16 cellular contexts compared by ENCODE assay signal in genomic region chr18:49183921-49184320, GRCh38.
A peak's percentile ranks its signal among the peaks of the same experiment; 100 is the strongest.
DNase-seq lines count a peak whose midpoint lies in the region; ATAC-seq and TF ChIP-seq lines count a peak whose summit lies in the region.
"Had no signal": no experiment of that assay in that cellular context is flagged by ENCODE, and none has a peak within 500 bp of the region (broad histone marks: within the 10 kb centered on the region; RNA-seq: fewer than 3 reads in every experiment).

No MANE protein-coding gene starts in this region.

- dilution Hi-C loops in IMR-90 (cut with HindIII; ENCODE audit: low sequenced_read_pairs, unreplicated experiment): no loop called here

- peak overlapping the region; percentile 5; the same call in 1 of the 2 replicates for H3K18ac ChIP-seq in IMR-90 (ENCODE audit: low read depth, low read length)

- no peak overlapping the region for H3K9ac ChIP-seq in BLaER1 treated with 17β-estradiol and CSF1 and Interleukin-3, amounts not matched to agents 10 nM and 100 nM
- H3K9ac ChIP-seq in IMR-90 (ENCODE audit: low read depth, low read length): no peak overlapping the region
- peak overlapping the region; percentile 1 for H3K9ac ChIP-seq in smooth muscle cell (ENCODE audit: low read depth)

- H3K14ac ChIP-seq in IMR-90 (replicated peaks; ENCODE audit: low read depth, low read length): peak overlapping the region; percentile 37

- H3K9me3 ChIP-seq in BLaER1 treated with 17β-estradiol and CSF1 and Interleukin-3, amounts not matched to agents 10 nM and 100 nM (replicated peaks in 1 of 11): peaks cover 0 to 8% (median 0%) of the 10 kb centered on the region in 11 experiments; a peak in 2 of 22 replicates
- H3K9me3 ChIP-seq in IMR-90 (ENCODE audit: control insufficient read depth, insufficient read depth, low read length) (no peaks in the 10 kb centered on the region), smooth muscle cell (replicated peaks; ENCODE audit: low read depth) (no peaks in the 10 kb centered on the region), Caco-2 (no peaks in the 10 kb centered on the region)

- H3K9me3 Mint-ChIP-seq in Caco-2 (ENCODE audit: unreplicated experiment): no peaks in the 10 kb centered on the region
- H3K9me3 Mint-ChIP-seq: CD4-positive, alpha-beta memory T cell had no signal

- peak overlapping the region in 8 of 11 experiments; percentile 34 to 78 (median 56); a peak in 16 of 22 replicates for H3K4me2 ChIP-seq in BLaER1 treated with 17β-estradiol and CSF1 and Interleukin-3, amounts not matched to agents 10 nM and 100 nM
- H3K4me2 ChIP-seq in IMR-90 (ENCODE audit: low read depth, low read length): no peak overlapping the region
- H3K4me2 ChIP-seq in smooth muscle cell: peak overlapping the region; percentile 49

- no peak overlapping the region for H3K4ac ChIP-seq in IMR-90 (ENCODE audit: low read depth, low read length)

- no peak for TF ChIP-seq RAD21 in IMR-90 (IDR thresholded peaks at IDR 0.05; ENCODE audit: low read length)

- H3K27me3 ChIP-seq in BLaER1 treated with 17β-estradiol and CSF1 and Interleukin-3, amounts not matched to agents 10 nM and 100 nM: peaks cover 0 to 57% (median 0%) of the 10 kb centered on the region in 11 experiments; a peak in 5 of 22 replicates
- no peaks in the 10 kb centered on the region for H3K27me3 ChIP-seq in IMR-90 (ENCODE audit: control insufficient read depth, insufficient read depth, low read length)
- no peaks in the 10 kb centered on the region for H3K27me3 ChIP-seq in smooth muscle cell (ENCODE audit: low read depth)
- no peaks in the 10 kb centered on the region for H3K27me3 ChIP-seq in Caco-2 (replicated peaks; ENCODE audit: control insufficient read depth, insufficient read depth, low read length)

- ATAC-seq in IMR-90 (ENCODE audit: low read depth): peak; percentile 85
- ATAC-seq: PC-3 had no signal

- H2BK20ac ChIP-seq in IMR-90 (ENCODE audit: low read depth, low read length): no peak overlapping the region

- H3F3A ChIP-seq in smooth muscle cell (ENCODE audit: low read depth): peaks cover 2% of the 10 kb centered on the region

- H2BK15ac ChIP-seq in IMR-90 (ENCODE audit: low read depth, low read length): 0 out of 3 replicates have a peak overlapping the region, but pooled peaks have one; percentile 14

- peak overlapping the region; percentile 49; the same call in 1 of the 2 replicates for H4K91ac ChIP-seq in IMR-90 (ENCODE audit: insufficient read depth, low read depth, low read length)

- no TSS peak for BruUV-seq in IMR-90 (replicated peaks; lab: Mats Ljungman, UMichigan)
- BruUV-seq in Caco-2 (replicated peaks; lab: Mats Ljungman, UMichigan): no TSS peak

- TF ChIP-seq CTCF in IMR-90 (conservative IDR thresholded peaks at IDR 0.05; ENCODE audit: low read depth, low read length) (no peak), smooth muscle cell (IDR thresholded peaks at IDR 0.05; ENCODE audit: borderline replicate concordance, insufficient read depth, poor library complexity, severe bottlenecking) (no peak), Caco-2 (IDR thresholded peaks at IDR 0.05; ENCODE audit: insufficient read depth in 1 of 2, low read depth in 1 of 2, low read length in 1 of 2, severe bottlenecking in 1 of 2, unreplicated experiment in 1 of 2) (no peak)

- no peak overlapping the region for H3K27ac ChIP-seq in BLaER1 treated with 17β-estradiol and CSF1 and Interleukin-3, amounts not matched to agents 10 nM and 100 nM
- H3K27ac ChIP-seq in IMR-90 (ENCODE audit: insufficient read depth, low read length) (no peak overlapping the region), smooth muscle cell (ENCODE audit: low read depth) (peak overlapping the region; percentile 79)
- H3K27ac ChIP-seq: RWPE1 had no signal

- peaks cover 7% of the 10 kb centered on the region for H3K9me1 ChIP-seq in IMR-90 (ENCODE audit: insufficient read depth, low read length)

- no peaks in the 10 kb centered on the region for H3K4me1 Mint-ChIP-seq in Caco-2 (ENCODE audit: low read depth, unreplicated experiment)

- CTCF ChIA-PET in IMR-90 (lab: Yijun Ruan, JAX): no interaction called here
- CTCF ChIA-PET in Caco-2 (lab: Charles Lee): no interaction called here

- no peak overlapping the region for H3K56ac ChIP-seq in IMR-90 (ENCODE audit: extremely low read depth, insufficient read depth, low read length)

- no peak for TF ChIP-seq POLR2A in IMR-90 (IDR thresholded peaks at IDR 0.05; ENCODE audit: low read depth, low read length)

- H2AFZ ChIP-seq in IMR-90 (replicated peaks; ENCODE audit: low read length, poor library complexity): peak overlapping the region; percentile 59
- H2AFZ ChIP-seq in smooth muscle cell (ENCODE audit: low read depth): no peak overlapping the region

- peaks cover 0 to 90% (median 0%) of the 10 kb centered on the region in 11 experiments; a peak in 5 of 22 replicates for H4K20me1 ChIP-seq in BLaER1 treated with 17β-estradiol and CSF1 and Interleukin-3, amounts not matched to agents 10 nM and 100 nM
- H4K20me1 ChIP-seq in IMR-90 (ENCODE audit: insufficient read depth, low read length) (no peaks in the 10 kb centered on the region; the same call in 1 of the 2 replicates), smooth muscle cell (ENCODE audit: low read depth) (no peaks in the 10 kb centered on the region)

- no CpG with 5 or more reads among the region's 2 CpGs for WGBS in IMR-90 (ENCODE audit: extremely low coverage in 2 of 2, insufficient read length in 1 of 2), 2 experiments
- WGBS in smooth muscle cell (ENCODE audit: low lambda C conversion rate): 52% methylated on average over 2 of the region's 2 CpGs

- peak overlapping the region; percentile 3; the same call in 1 of the 2 replicates for H2AK5ac ChIP-seq in IMR-90 (ENCODE audit: low read depth, low read length)

- H4K8ac ChIP-seq in IMR-90 (ENCODE audit: low read depth in 2 of 2, low read length in 2 of 2): no peak overlapping the region

- H3K4me3 Mint-ChIP-seq in Caco-2 (ENCODE audit: unreplicated experiment): no peak overlapping the region
- H3K4me3 Mint-ChIP-seq: B cell; CD4-positive, alpha-beta memory T cell had no signal

- peak overlapping the region; percentile 39; the same call in 1 of the 2 replicates for H3K23ac ChIP-seq in IMR-90 (ENCODE audit: low read depth, low read length)

- intact Hi-C loops in IMR-90 (cut with micrococcal nuclease): loop anchor here (5.0 to 10.0 kb wide), 2 partner anchors 53 to 231 kb away; no protein-coding TSS in a partner anchor
- intact Hi-C loops in Caco-2 (cut with micrococcal nuclease; ENCODE audit: unreplicated experiment): no loop called here

- H4K5ac ChIP-seq in IMR-90 (ENCODE audit: low read depth, low read length): no peak overlapping the region

- peaks cover 0 to 5% (median 0%) of the 10 kb centered on the region in 11 experiments; a peak in 1 of 22 replicates for H3K36me3 ChIP-seq in BLaER1 treated with 17β-estradiol and CSF1 and Interleukin-3, amounts not matched to agents 10 nM and 100 nM
- H3K36me3 ChIP-seq in IMR-90 (ENCODE audit: control insufficient read depth, insufficient read depth, low read length) (no peaks in the 10 kb centered on the region), smooth muscle cell (ENCODE audit: low read depth) (no peaks in the 10 kb centered on the region), Caco-2 (ENCODE audit: control insufficient read depth, insufficient read depth, low read length) (no peaks in the 10 kb centered on the region)

- peak; percentile 61 for DNase-seq in IMR-90
- peak; percentile 49 for DNase-seq in fibroblast of peridontal ligament (ENCODE audit: extremely low read depth)
- no peak for DNase-seq in smooth muscle cell (lab: John Stamatoyannopoulos, UW; ENCODE audit: unreplicated experiment)
- no peak for DNase-seq in stimulated activated CD4-positive, alpha-beta T cell treated with anti-CD3 and anti-CD28 coated beads, Interleukin-2, amount 100 ng/mL, for 24 hours
- DNase-seq in Caco-2: no peak
- no peak for DNase-seq in COLO668 (lab: John Stamatoyannopoulos, UW; ENCODE audit: unreplicated experiment)
- DNase-seq: CD4-positive, alpha-beta memory T cell; DMS79 treated with DMSO at 0.1 percent for 48 hours; GF-D8; NCI-H1436 treated with DMSO at 0.1 percent for 48 hours; NCI-H2029 treated with DMSO at 0.1 percent for 48 hours; NCI-H748 treated with DMSO at 0.1 percent for 48 hours; PC-3 had no signal

- no peaks in the 10 kb centered on the region for H3K36me3 Mint-ChIP-seq in Caco-2 (ENCODE audit: insufficient read depth, unreplicated experiment)

- H3K4me1 ChIP-seq in BLaER1 treated with 17β-estradiol and CSF1 and Interleukin-3, amounts not matched to agents 10 nM and 100 nM: peaks cover 0 to 57% (median 31%) of the 10 kb centered on the region in 10 experiments; a peak in 17 of 20 replicates
- H3K4me1 ChIP-seq in IMR-90 (ENCODE audit: control insufficient read depth, insufficient read depth, low read length) (peaks cover 4% of the 10 kb centered on the region), smooth muscle cell (ENCODE audit: low read depth) (peaks cover 11% of the 10 kb centered on the region), Caco-2 (no peaks in the 10 kb centered on the region)

- peaks cover 43% of the 10 kb centered on the region for H3K79me2 ChIP-seq in smooth muscle cell (ENCODE audit: low read depth)

- H3K27ac Mint-ChIP-seq in Caco-2 (ENCODE audit: unreplicated experiment): no peak overlapping the region
- H3K27ac Mint-ChIP-seq: B cell had no signal

- POLR2A ChIA-PET in IMR-90 (lab: Charles Lee; ENCODE audit: unreplicated experiment): no interaction called here
- POLR2A ChIA-PET in Caco-2 (lab: Charles Lee): no interaction called here

- no peak overlapping the region for H3K4me3 ChIP-seq in BLaER1 treated with 17β-estradiol and CSF1 and Interleukin-3, amounts not matched to agents 10 nM and 100 nM
- H3K4me3 ChIP-seq in IMR-90 (ENCODE audit: insufficient read depth, low read depth, low read length) (no peak overlapping the region), smooth muscle cell (no peak overlapping the region), Caco-2 (ENCODE audit: low read depth, low read length) (no peak overlapping the region)

- H2BK5ac ChIP-seq in IMR-90 (ENCODE audit: low read depth, low read length, poor library complexity, severe bottlenecking): no peak overlapping the region

- H3K79me1 ChIP-seq in IMR-90 (ENCODE audit: low read depth in 1 of 2, low read length in 2 of 2): peaks cover 0 to 12% of the 10 kb centered on the region in 2 experiments; a peak in 2 of 4 replicates

- H2BK120ac ChIP-seq in IMR-90 (ENCODE audit: low read depth, low read length): 0 out of 2 replicates have a peak overlapping the region, but pooled peaks have one; percentile 38

- in situ Hi-C loops in IMR-90 (cut with MboI; ENCODE audit: low sequenced_read_pairs): no loop called here

- H2AK9ac ChIP-seq in IMR-90 (replicated peaks; ENCODE audit: low read depth, low read length, poor library complexity): no peak overlapping the region

- no peaks in the 10 kb centered on the region for H3K27me3 Mint-ChIP-seq in Caco-2 (ENCODE audit: insufficient read depth, unreplicated experiment)
- H3K27me3 Mint-ChIP-seq: B cell; CD4-positive, alpha-beta memory T cell had no signal

TF ChIP-seq in IMR-90, 13 proteins besides CTCF, POLR2A, EP300 and RAD21 (continues in another document):
- no peak for TF ChIP-seq MXI1 (IDR thresholded peaks at IDR 0.05; ENCODE audit: borderline replicate concordance, low read depth, low read length)
- TF ChIP-seq RFX5 (IDR thresholded peaks at IDR 0.05; ENCODE audit: low read depth, low read length): no peak
- TF ChIP-seq CHD1 (IDR thresholded peaks at IDR 0.05; ENCODE audit: low read depth, low read length): no peak
- TF ChIP-seq FOS (IDR thresholded peaks at IDR 0.05; ENCODE audit: low read depth, low read length): no peak
- no peak for TF ChIP-seq CEBPB (IDR thresholded peaks at IDR 0.05; ENCODE audit: low read depth, low read length)

Comparison
In these comparisons a context has a peak if more than half of its experiments do, and no peak if none do; other contexts are left out.
1. DNase-seq: peak in IMR-90 (single experiment) and fibroblast of peridontal ligament (single experiment); none in smooth muscle cell (single experiment), stimulated activated CD4-positive, alpha-beta T cell treated with anti-CD3 and anti-CD28 coated beads, Interleukin-2, amount 100 ng/mL, for 24 hours (0 of 2), Caco-2 (0 of 2) and COLO668 (single experiment).